Comparison of ENCODE assay signal across 8 cellular contexts in the genomic region with DNA sequence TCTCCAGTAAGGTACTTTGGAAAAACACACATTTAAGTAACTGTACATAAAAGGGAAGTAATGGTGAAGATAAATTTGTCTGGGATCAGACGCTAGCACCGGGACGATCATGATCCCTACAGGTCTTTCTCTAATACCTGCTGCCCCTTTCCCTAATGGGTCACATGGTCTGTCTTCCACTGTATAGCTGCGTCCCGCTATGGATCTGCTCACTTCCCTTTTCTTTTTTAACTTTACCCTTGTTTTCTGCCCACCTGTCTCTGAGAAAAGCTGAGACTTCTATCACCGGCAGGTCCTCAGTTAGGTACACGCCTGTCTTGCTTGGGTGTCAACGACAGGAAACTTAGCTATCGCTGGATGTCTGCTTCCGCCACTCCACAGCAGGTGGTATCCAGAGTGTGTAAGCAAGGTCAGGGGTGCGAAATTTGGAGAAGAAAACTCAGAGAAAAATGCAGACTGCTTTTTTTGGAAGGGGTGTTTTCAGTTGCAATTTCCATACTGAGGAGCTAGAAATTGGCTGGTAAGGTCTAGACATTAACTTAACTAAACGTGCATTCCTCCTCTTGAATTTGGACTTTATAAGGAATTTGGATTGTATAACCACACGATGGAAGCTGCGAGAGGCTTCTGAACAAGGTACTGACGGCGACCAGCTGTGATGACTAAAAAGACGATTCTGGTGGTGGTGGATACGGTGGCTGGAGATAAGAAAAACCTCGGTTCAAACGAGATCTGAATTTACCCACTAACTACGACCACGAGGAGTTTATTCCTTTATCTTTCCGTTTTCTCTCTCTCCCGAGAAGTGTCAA. TPM values are rescaled to one million over a fixed set of nuclear protein-coding genes. Genes with fewer than 3 reads are reported as not detected.
DNase-seq lines count a peak whose midpoint lies in the region; ATAC-seq and TF ChIP-seq lines count a peak whose summit lies in the region.

No MANE protein-coding gene starts in this region.

- TF ChIP-seq CTCF in SK-N-SH (IDR thresholded peaks at IDR 0.05), result no peak
- no peak for TF ChIP-seq CTCF in colonic mucosa (IDR thresholded peaks at IDR 0.05)

- peak overlapping the region; percentile 95 for H3K4me2 ChIP-seq in SK-N-SH

- TF ChIP-seq RAD21 in SK-N-SH (IDR thresholded peaks at IDR 0.05; ENCODE audit: low read length), result no peak

- H3K27ac ChIP-seq in SK-N-SH (ENCODE audit: low read depth in 2 of 2, low read length in 1 of 2) (peak overlapping the region; percentile 95 to 98), colonic mucosa (peak overlapping the region; percentile 93), muscle layer of colon (ENCODE audit: low read depth, low read length) (peak overlapping the region; percentile 91)

- peak; percentile 50 for DNase-seq in NCI-H1092 treated with DMSO at 0.1 percent for 48 hours (lab: John Stamatoyannopoulos, UW)
- DNase-seq in NCI-H1092 (lab: John Stamatoyannopoulos, UW), result no peak
- DNase-seq in SK-N-SH, result no peak
- peak; percentile 38 for DNase-seq in colonic mucosa
- DNase-seq in NCI-H526 treated with DMSO at 0.1 percent for 48 hours (lab: John Stamatoyannopoulos, UW), result no peak
- no peak for DNase-seq in MV-4-11 (lab: John Stamatoyannopoulos, UW)

- peaks cover 7% of the 10 kb centered on the region for H3F3A ChIP-seq in SK-N-SH (replicated peaks; ENCODE audit: insufficient read depth)

- peaks cover 18 to 23% of the 10 kb centered on the region in 2 experiments for H3K4me1 ChIP-seq in SK-N-SH (ENCODE audit: control insufficient read depth in 1 of 2, insufficient read depth in 2 of 2, low read depth in 1 of 2, low read length in 1 of 2)
- H3K4me1 ChIP-seq in colonic mucosa, result peaks cover 6% of the 10 kb centered on the region
- peaks cover 26% of the 10 kb centered on the region for H3K4me1 ChIP-seq in muscle layer of colon (ENCODE audit: insufficient read depth, low read length)

- H3K9me3 ChIP-seq in SK-N-SH (no peaks in the 10 kb centered on the region), colonic mucosa (no peaks in the 10 kb centered on the region), muscle layer of colon (ENCODE audit: low read length) (no peaks in the 10 kb centered on the region)

- H3K79me2 ChIP-seq in SK-N-SH (ENCODE audit: insufficient read depth), result peaks cover 38% of the 10 kb centered on the region

- H2AFZ ChIP-seq in SK-N-SH (ENCODE audit: low read depth), result peak overlapping the region; percentile 95

- WGBS in SK-N-SH (ENCODE audit: low lambda C conversion rate), result 38% methylated on average over 24 of the region's 24 CpGs

- H3K9me2 ChIP-seq in SK-N-SH, result no peaks in the 10 kb centered on the region

- intact Hi-C loops in colonic mucosa (cut with DNase I), result loop anchor here (10.0 kb wide), 1 partner anchor 1293 kb away; the partner anchor contains the start of gene TENT4A

- CTCF ChIA-PET in SK-N-SH (lab: Yijun Ruan, JAX), result interaction anchor here (0.9 to 6.5 kb wide), 9 partner anchors 13 to 559 kb away, joined by 3 to 105 read pairs (median 6); partner anchors contain the start of gene ADAMTS16

- H4K20me1 ChIP-seq in SK-N-SH (ENCODE audit: insufficient read depth), result peaks cover 34% of the 10 kb centered on the region

- peak; percentile 16 for ATAC-seq in HG02884 (IDR thresholded peaks at IDR 0.05; ENCODE audit: unreplicated experiment)

- peak overlapping the region; percentile 80 for H3K9ac ChIP-seq in SK-N-SH
- peak overlapping the region; percentile 88 to 95 for H3K9ac ChIP-seq in colonic mucosa (ENCODE audit: low read depth in 2 of 2, low read length in 2 of 2)
- peak overlapping the region; percentile 29 for H3K9ac ChIP-seq in muscle layer of colon (ENCODE audit: low read length)

- H3K27me3 ChIP-seq in SK-N-SH (ENCODE audit: insufficient read depth) (no peaks in the 10 kb centered on the region), colonic mucosa (no peaks in the 10 kb centered on the region), muscle layer of colon (ENCODE audit: control insufficient read depth in 1 of 2, insufficient read depth in 2 of 2, low read length in 2 of 2) (no peaks in the 10 kb centered on the region)

- POLR2A ChIA-PET in SK-N-SH (lab: Yijun Ruan, JAX), result interaction anchor here (0.7 kb wide), 1 partner anchor 1212 kb away, joined by 4 read pairs; the partner anchor contains the start of gene SRD5A1

- H3K36me3 ChIP-seq in SK-N-SH (replicated peaks in 1 of 2; ENCODE audit: control insufficient read depth in 1 of 2, insufficient read depth in 2 of 2, low read length in 1 of 2) (no peaks in the 10 kb centered on the region), colonic mucosa (no peaks in the 10 kb centered on the region), muscle layer of colon (ENCODE audit: insufficient read depth, low read length) (no peaks in the 10 kb centered on the region)

- H3K4me3 ChIP-seq in SK-N-SH (ENCODE audit: low read depth in 2 of 2, low read length in 1 of 2) (peak overlapping the region; percentile 94 to 99), colonic mucosa (peak overlapping the region; percentile 98), muscle layer of colon (ENCODE audit: low read depth in 1 of 2, low read length in 2 of 2) (peak overlapping the region; percentile 86 to 97)

- no peak for TF ChIP-seq EP300 in SK-N-SH (IDR thresholded peaks at IDR 0.05; ENCODE audit: borderline replicate concordance in 1 of 2, low read depth in 1 of 2, low read length in 1 of 2)

TF ChIP-seq in SK-N-SH, 30 proteins besides CTCF, POLR2A, EP300 and RAD21 (continues in another document):
- TF ChIP-seq, protein P1, sequence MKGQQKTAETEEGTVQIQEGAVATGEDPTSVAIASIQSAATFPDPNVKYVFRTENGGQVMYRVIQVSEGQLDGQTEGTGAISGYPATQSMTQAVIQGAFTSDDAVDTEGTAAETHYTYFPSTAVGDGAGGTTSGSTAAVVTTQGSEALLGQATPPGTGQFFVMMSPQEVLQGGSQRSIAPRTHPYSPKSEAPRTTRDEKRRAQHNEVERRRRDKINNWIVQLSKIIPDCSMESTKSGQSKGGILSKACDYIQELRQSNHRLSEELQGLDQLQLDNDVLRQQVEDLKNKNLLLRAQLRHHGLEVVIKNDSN (IDR thresholded peaks at IDR 0.05; ENCODE audit: borderline replicate concordance, low read depth), result no peak
- TF ChIP-seq NRF1 (IDR thresholded peaks at IDR 0.05; ENCODE audit: low read depth, low read length) (no peak), FOXM1 (IDR thresholded peaks at IDR 0.05; ENCODE audit: low read depth) (no peak), FOSL2 (IDR thresholded peaks at IDR 0.05; ENCODE audit: borderline replicate concordance, low read depth) (no peak), GABPA (IDR thresholded peaks at IDR 0.05; ENCODE audit: low read depth) (no peak), REST (IDR thresholded peaks at IDR 0.05; ENCODE audit: low read depth, low read length) (no peak), RXRA (IDR thresholded peaks at IDR 0.05; ENCODE audit: borderline replicate concordance, low read depth) (no peak), CHD2 (IDR thresholded peaks at IDR 0.05; ENCODE audit: low read length, partially characterized antibody) (no peak), TCF12 (IDR thresholded peaks at IDR 0.05) (no peak), MXI1 (IDR thresholded peaks at IDR 0.05; ENCODE audit: low read depth, low read length) (no peak), TEAD4 (IDR thresholded peaks at IDR 0.05; ENCODE audit: borderline replicate concordance, insufficient read depth) (no peak), SMC3 (IDR thresholded peaks at IDR 0.05; ENCODE audit: low read depth, low read length) (no peak)
- TF ChIP-seq, protein P2, sequence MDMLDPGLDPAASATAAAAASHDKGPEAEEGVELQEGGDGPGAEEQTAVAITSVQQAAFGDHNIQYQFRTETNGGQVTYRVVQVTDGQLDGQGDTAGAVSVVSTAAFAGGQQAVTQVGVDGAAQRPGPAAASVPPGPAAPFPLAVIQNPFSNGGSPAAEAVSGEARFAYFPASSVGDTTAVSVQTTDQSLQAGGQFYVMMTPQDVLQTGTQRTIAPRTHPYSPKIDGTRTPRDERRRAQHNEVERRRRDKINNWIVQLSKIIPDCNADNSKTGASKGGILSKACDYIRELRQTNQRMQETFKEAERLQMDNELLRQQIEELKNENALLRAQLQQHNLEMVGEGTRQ (IDR thresholded peaks at IDR 0.05; ENCODE audit: borderline replicate concordance, low read depth, low read length), result no peak

RNA-seq across cellular contexts. Expression of gene ICE1, which starts 1.1 kb away (rescaled TPM):
- 9.4 and 10.7 TPM in 2 replicates for polyA plus RNA-seq in SK-N-SH (2012; rRNA removed)
- polyA plus RNA-seq in SK-N-SH (2012; cell fraction: cytosol; rRNA removed), result 9.5 and 9.8 TPM in 2 replicates
- 10.1 and 20.4 TPM in 2 replicates for polyA plus RNA-seq in SK-N-SH (2012; cell fraction: nucleus; rRNA removed)
- 10 to 100 TPM; 19.2 to 20.1 TPM for total RNA-seq in colonic mucosa

Comparison
In these comparisons a context has a peak if more than half of its experiments do, and no peak if none do; other contexts are left out.
1. DNase-seq: peak in NCI-H1092 treated with DMSO at 0.1 percent for 48 hours (single experiment) and colonic mucosa (single experiment); none in NCI-H1092 (single experiment), SK-N-SH (single experiment), NCI-H526 treated with DMSO at 0.1 percent for 48 hours (single experiment) and MV-4-11 (single experiment).
2. H3K9ac ChIP-seq: peak in every context shown above with its lines; median percentile 92 in colonic mucosa; 80 in SK-N-SH; 29 in muscle layer of colon.
3. Peak in every context shown above with its lines, with median percentiles within 50 percentile points of each other: H3K27ac ChIP-seq and H3K4me3 ChIP-seq.